In genomic region chr16:66974932-66975246, GRCh38 we compare ENCODE assay signal across 10 cellular contexts. TPM values are rescaled to one million over a fixed set of nuclear protein-coding genes. Genes with fewer than 3 reads are reported as not detected.
DNase-seq lines count a peak whose midpoint lies in the region; ATAC-seq and TF ChIP-seq lines count a peak whose summit lies in the region.
"Not testable (repeated sequence)": the region's sequence is repeated elsewhere in the genome, so short reads cannot be mapped to it uniquely, and the experiment has no call there.
"Had no signal": no experiment of that assay in that cellular context is flagged by ENCODE, and none has a peak within 500 bp of the region (broad histone marks: within the 10 kb centered on the region; RNA-seq: fewer than 3 reads in every experiment).

No MANE protein-coding gene starts in this region.

- BruUV-seq in OCI-LY7 (replicated peaks; lab: Mats Ljungman, UMichigan): not testable (repeated sequence)

- not testable (repeated sequence) for H3K27ac ChIP-seq in OCI-LY7 (ENCODE audit: low read depth, low read length, poor library complexity, severe bottlenecking); naive thymus-derived CD4-positive, alpha-beta T cell (ENCODE audit: low read depth, low read length)

- not testable (repeated sequence) for H3K79me2 ChIP-seq in OCI-LY7 (ENCODE audit: insufficient read depth, low read depth, low read length)

- H2AFZ ChIP-seq in OCI-LY7 (ENCODE audit: low read length): not testable (repeated sequence)

- H3K27ac Mint-ChIP-seq in activated CD4-positive, alpha-beta T cell treated with anti-CD3 and anti-CD28 coated beads for 36 hours: peak overlapping the region; percentile 61
- H3K27ac Mint-ChIP-seq in activated naive CD4-positive, alpha-beta T cell treated with anti-CD3 and anti-CD28 coated beads, Interleukin-2, amount 50 U/mL, for 24 hours: not testable (repeated sequence)
- H3K27ac Mint-ChIP-seq in naive thymus-derived CD4-positive, alpha-beta T cell: peak overlapping the region in 3 of 9 donors; percentile 28 to 85 (median 51)
- peak overlapping the region; percentile 61 for H3K27ac Mint-ChIP-seq in stimulated activated naive CD8-positive, alpha-beta T cell treated with anti-CD3 and anti-CD28 coated beads, Interleukin-15, Interleukin-2, amounts not matched to agents 100 ng/mL and 50 ng/mL, for 24 hours

- H3K9me3 ChIP-seq in OCI-LY7 (ENCODE audit: low read length); naive thymus-derived CD4-positive, alpha-beta T cell (ENCODE audit: control insufficient read depth in 2 of 3, low read length in 3 of 3): not testable (repeated sequence)

- CTCF ChIA-PET in OCI-LY7 (lab: Charles Lee; ENCODE audit: unreplicated experiment): not testable (repeated sequence)
- CTCF ChIA-PET in activated CD4-positive, alpha-beta T cell treated with anti-CD3 and anti-CD28 coated beads for 36 hours (lab: Charles Lee): interaction anchor here (0.7 to 2.1 kb wide), 10 partner anchors 14 to 210 kb away, joined by 3 to 7 read pairs (median 4); partner anchors contain the start of gene CES3
- CTCF ChIA-PET in naive thymus-derived CD4-positive, alpha-beta T cell (lab: Charles Lee): interaction anchor here (0.6 to 1.2 kb wide), 3 partner anchors 31 to 171 kb away, joined by 3 to 4 read pairs (median 3); no protein-coding TSS in a partner anchor

- DNase-seq in Jurkat, Clone E6-1 (ENCODE audit: low read depth, low spot score): peak; percentile 31
- peak; percentile 23 for DNase-seq in OCI-LY7 (ENCODE audit: low spot score)
- peak; percentile 77 for DNase-seq in activated CD4-positive, alpha-beta T cell treated with anti-CD3 and anti-CD28 coated beads for 36 hours
- DNase-seq in activated T-cell treated with anti-CD3 and anti-CD28 coated beads for 48 hours (ENCODE audit: low read depth): peak; percentile 66
- DNase-seq in naive thymus-derived CD4-positive, alpha-beta T cell: peak in 6 of 9 donors; percentile 17 to 48 (median 30)
- peak; percentile 54 for DNase-seq in stimulated activated CD4-positive, alpha-beta T cell treated with anti-CD3 and anti-CD28 coated beads, Interleukin-4, amount 100 ng/mL, for 24 hours

- peaks cover 24% of the 10 kb centered on the region for H3K4me1 Mint-ChIP-seq in activated CD4-positive, alpha-beta T cell treated with anti-CD3 and anti-CD28 coated beads for 36 hours
- H3K4me1 Mint-ChIP-seq in activated naive CD4-positive, alpha-beta T cell treated with anti-CD3 and anti-CD28 coated beads, Interleukin-2, amount 50 U/mL, for 24 hours: not testable (repeated sequence)
- peaks cover 0 to 52% (median 5%) of the 10 kb centered on the region in 7 donors for H3K4me1 Mint-ChIP-seq in naive thymus-derived CD4-positive, alpha-beta T cell
- H3K4me1 Mint-ChIP-seq in stimulated activated naive CD8-positive, alpha-beta T cell treated with anti-CD3 and anti-CD28 coated beads, Interleukin-15, Interleukin-2, amounts not matched to agents 100 ng/mL and 50 ng/mL, for 24 hours (ENCODE audit: low read depth): peaks cover 24% of the 10 kb centered on the region

- H3K4me1 ChIP-seq in OCI-LY7 (ENCODE audit: insufficient read depth, low read length, poor library complexity, severe bottlenecking); naive thymus-derived CD4-positive, alpha-beta T cell (ENCODE audit: control insufficient read depth in 2 of 2, insufficient read depth in 2 of 2, low read length in 2 of 2): not testable (repeated sequence)

- H3K36me3 Mint-ChIP-seq in activated CD4-positive, alpha-beta T cell treated with anti-CD3 and anti-CD28 coated beads for 36 hours (ENCODE audit: low read depth); activated naive CD4-positive, alpha-beta T cell treated with anti-CD3 and anti-CD28 coated beads, Interleukin-2, amount 50 U/mL, for 24 hours; naive thymus-derived CD4-positive, alpha-beta T cell; stimulated activated naive CD8-positive, alpha-beta T cell treated with anti-CD3 and anti-CD28 coated beads, Interleukin-15, Interleukin-2, amounts not matched to agents 100 ng/mL and 50 ng/mL, for 24 hours (ENCODE audit: low read depth): not testable (repeated sequence)

- H4K20me1 ChIP-seq in OCI-LY7 (ENCODE audit: insufficient read depth, low read length): not testable (repeated sequence)

- not testable (repeated sequence) for H3K4me3 ChIP-seq in Jurkat, Clone E6-1 (ENCODE audit: low read length); OCI-LY7 (ENCODE audit: low read depth, low read length, poor library complexity, severe bottlenecking)
- peak overlapping the region; percentile 30 for H3K4me3 ChIP-seq in naive thymus-derived CD4-positive, alpha-beta T cell (ENCODE audit: low read length)

- not testable (repeated sequence) for H3K9me3 Mint-ChIP-seq in activated CD4-positive, alpha-beta T cell treated with anti-CD3 and anti-CD28 coated beads for 36 hours (ENCODE audit: low read depth); activated naive CD4-positive, alpha-beta T cell treated with anti-CD3 and anti-CD28 coated beads, Interleukin-2, amount 50 U/mL, for 24 hours; naive thymus-derived CD4-positive, alpha-beta T cell; stimulated activated naive CD8-positive, alpha-beta T cell treated with anti-CD3 and anti-CD28 coated beads, Interleukin-15, Interleukin-2, amounts not matched to agents 100 ng/mL and 50 ng/mL, for 24 hours

- intact Hi-C loops in OCI-LY7 (cut with micrococcal nuclease; ENCODE audit: unreplicated experiment): not testable (repeated sequence)
- intact Hi-C loops in activated CD4-positive, alpha-beta T cell treated with anti-CD3 and anti-CD28 coated beads for 36 hours (cut with DNase I, micrococcal nuclease): loop anchor here in 1 of 2 experiments (10.0 kb wide), 1 partner anchor 440 kb away; the partner anchor contains the start of gene ZDHHC1
- intact Hi-C loops in naive thymus-derived CD4-positive, alpha-beta T cell (cut with micrococcal nuclease): loop anchor here in 1 of 2 donors (5.0 kb wide), 1 partner anchor 37 kb away; no protein-coding TSS in a partner anchor

- not testable (repeated sequence) for H3K36me3 ChIP-seq in OCI-LY7 (ENCODE audit: insufficient read depth, low read length); naive thymus-derived CD4-positive, alpha-beta T cell (ENCODE audit: control insufficient read depth in 2 of 3, insufficient read depth in 3 of 3, low read length in 3 of 3)

- H3K4me2 ChIP-seq in OCI-LY7 (ENCODE audit: low read length): not testable (repeated sequence)

- H3K27me3 ChIP-seq in naive thymus-derived CD4-positive, alpha-beta T cell (ENCODE audit: control insufficient read depth in 2 of 2, insufficient read depth in 2 of 2, low read length in 2 of 2): not testable (repeated sequence)

- H3K4me3 Mint-ChIP-seq in activated CD4-positive, alpha-beta T cell treated with anti-CD3 and anti-CD28 coated beads for 36 hours: peak overlapping the region; percentile 62
- peak overlapping the region; percentile 40 for H3K4me3 Mint-ChIP-seq in activated naive CD4-positive, alpha-beta T cell treated with anti-CD3 and anti-CD28 coated beads, Interleukin-2, amount 50 U/mL, for 24 hours
- H3K4me3 Mint-ChIP-seq in naive thymus-derived CD4-positive, alpha-beta T cell: peak overlapping the region; percentile 61 to 83 (median 76)
- peak overlapping the region; percentile 57 for H3K4me3 Mint-ChIP-seq in stimulated activated naive CD8-positive, alpha-beta T cell treated with anti-CD3 and anti-CD28 coated beads, Interleukin-15, Interleukin-2, amounts not matched to agents 100 ng/mL and 50 ng/mL, for 24 hours

- ATAC-seq in activated CD4-positive, alpha-beta T cell treated with anti-CD3 and anti-CD28 coated beads for 36 hours; naive thymus-derived CD4-positive, alpha-beta T cell: not testable (repeated sequence)

- not testable (repeated sequence) for TF ChIP-seq CTCF in OCI-LY7 (conservative IDR thresholded peaks at IDR 0.05; ENCODE audit: low read length)

- H3K9me2 ChIP-seq in OCI-LY7 (ENCODE audit: insufficient read depth, low read length): not testable (repeated sequence)

- POLR2A ChIA-PET in OCI-LY7 (lab: Charles Lee): interaction anchor here (0.6 kb wide), 1 partner anchor 31 kb away, joined by 3 read pairs; no protein-coding TSS in a partner anchor
- POLR2A ChIA-PET in activated CD4-positive, alpha-beta T cell treated with anti-CD3 and anti-CD28 coated beads for 36 hours (lab: Charles Lee): not testable (repeated sequence)
- POLR2A ChIA-PET in naive thymus-derived CD4-positive, alpha-beta T cell (lab: Charles Lee): interaction anchor here (0.9 to 1.9 kb wide), 2 partner anchors 53 to 210 kb away, joined by 3 to 5 read pairs; no protein-coding TSS in a partner anchor

- H3K27me3 Mint-ChIP-seq in activated CD4-positive, alpha-beta T cell treated with anti-CD3 and anti-CD28 coated beads for 36 hours; activated naive CD4-positive, alpha-beta T cell treated with anti-CD3 and anti-CD28 coated beads, Interleukin-2, amount 50 U/mL, for 24 hours; naive thymus-derived CD4-positive, alpha-beta T cell; stimulated activated naive CD8-positive, alpha-beta T cell treated with anti-CD3 and anti-CD28 coated beads, Interleukin-15, Interleukin-2, amounts not matched to agents 100 ng/mL and 50 ng/mL, for 24 hours: not testable (repeated sequence)

RNA-seq across cellular contexts. Expression of gene CES4A, which starts 13.5 kb away (rescaled TPM):
- not detected for polyA plus RNA-seq in Jurkat, Clone E6-1 (2012; ENCODE audit: insufficient read depth, insufficient read length)
- 0.47 and 2.0 TPM in 2 replicates for total RNA-seq in OCI-LY7 (2014; rRNA removed; shearing (Covaris generic))
- 0.38 and 0.41 TPM in 2 replicates for total RNA-seq in OCI-LY7 (2022)
- 10 to 100 TPM; 13.5 to 15.7 TPM for total RNA-seq in activated CD4-positive, alpha-beta T cell treated with anti-CD3 and anti-CD28 coated beads for 36 hours
- 10 to 100 TPM; 17.2 to 53.8 (median 20.8) TPM for total RNA-seq in naive thymus-derived CD4-positive, alpha-beta T cell
- 1 to 10 TPM; 5.1 to 7.6 TPM for polyA plus RNA-seq in naive thymus-derived CD4-positive, alpha-beta T cell

RNA-seq across cellular contexts. Expression of gene CES3, which starts 13.8 kb away (rescaled TPM):
- 7.8 TPM for polyA plus RNA-seq in Jurkat, Clone E6-1 (2012; ENCODE audit: insufficient read depth, insufficient read length)
- total RNA-seq in OCI-LY7 (2014; rRNA removed; shearing (Covaris generic)): 1.7 and 2.7 TPM in 2 replicates
- total RNA-seq in OCI-LY7 (2022): 1.4 and 1.9 TPM in 2 replicates
- 1 to 10 TPM; 1.6 to 1.9 TPM for total RNA-seq in activated CD4-positive, alpha-beta T cell treated with anti-CD3 and anti-CD28 coated beads for 36 hours
- total RNA-seq in naive thymus-derived CD4-positive, alpha-beta T cell: 10 to 100 TPM in 1 of 5 experiments, under 1 TPM in 3, not detected in 1; 0.32 to 11.5 (median 0.77) TPM
- not detected for polyA plus RNA-seq in naive thymus-derived CD4-positive, alpha-beta T cell
- total RNA-seq: endothelial cell of umbilical vein, fibroblast of villous mesenchyme had no signal

RNA-seq across cellular contexts. Expression of gene CES2, which starts 39.6 kb away (rescaled TPM):
- 20.0 TPM for polyA plus RNA-seq in Jurkat, Clone E6-1 (2012; ENCODE audit: insufficient read depth, insufficient read length)
- total RNA-seq in OCI-LY7 (2014; rRNA removed; shearing (Covaris generic)): 18.5 and 29.6 TPM in 2 replicates
- total RNA-seq in OCI-LY7 (2022): 27.6 and 30.7 TPM in 2 replicates
- 10 to 100 TPM; 30.5 to 31.6 TPM for total RNA-seq in activated CD4-positive, alpha-beta T cell treated with anti-CD3 and anti-CD28 coated beads for 36 hours
- total RNA-seq in naive thymus-derived CD4-positive, alpha-beta T cell: 10 to 100 TPM; 40.5 to 64.7 (median 55.3) TPM
- polyA plus RNA-seq in naive thymus-derived CD4-positive, alpha-beta T cell: 10 to 100 TPM; 29.2 to 43.6 TPM

RNA-seq across cellular contexts. Expression of gene CIAO2B, which starts 40.7 kb away (rescaled TPM):
- polyA plus RNA-seq in Jurkat, Clone E6-1 (2012; ENCODE audit: insufficient read depth, insufficient read length): 360 TPM
- total RNA-seq in OCI-LY7 (2014; rRNA removed; shearing (Covaris generic)): 132 and 133 TPM in 2 replicates
- total RNA-seq in OCI-LY7 (2022): 76.4 and 78.3 TPM in 2 replicates
- total RNA-seq in activated CD4-positive, alpha-beta T cell treated with anti-CD3 and anti-CD28 coated beads for 36 hours: 100 to 1,000 TPM; 171 to 186 TPM
- 100 to 1,000 TPM in 1 of 5 experiments, 10 to 100 TPM in 4; 47.0 to 116 (median 58.5) TPM for total RNA-seq in naive thymus-derived CD4-positive, alpha-beta T cell
- polyA plus RNA-seq in naive thymus-derived CD4-positive, alpha-beta T cell: 10 to 100 TPM; 89.0 to 93.4 TPM

RNA-seq across cellular contexts. Expression of gene RRAD, which starts 49.6 kb away (rescaled TPM):
- not detected for polyA plus RNA-seq in Jurkat, Clone E6-1 (2012; ENCODE audit: insufficient read depth, insufficient read length)
- total RNA-seq in OCI-LY7 (2014; rRNA removed; shearing (Covaris generic)): 0.09 TPM in 1 of 2 replicates, not detected in the other
- not detected in 2 replicates for total RNA-seq in OCI-LY7 (2022)
- under 1 TPM; 0.19 to 0.55 TPM for total RNA-seq in activated CD4-positive, alpha-beta T cell treated with anti-CD3 and anti-CD28 coated beads for 36 hours
- 1 to 10 TPM in 1 of 5 experiments, under 1 TPM in 4; 0.24 to 1.6 (median 0.88) TPM for total RNA-seq in naive thymus-derived CD4-positive, alpha-beta T cell
- not detected for polyA plus RNA-seq in naive thymus-derived CD4-positive, alpha-beta T cell

Comparison
In these comparisons a context has a peak if more than half of its experiments do, and no peak if none do; other contexts are left out.
1. DNase-seq: peak in every context shown above with its lines; median percentile 77 in activated CD4-positive, alpha-beta T cell treated with anti-CD3 and anti-CD28 coated beads for 36 hours; 66 in activated T-cell treated with anti-CD3 and anti-CD28 coated beads for 48 hours; 54 in stimulated activated CD4-positive, alpha-beta T cell treated with anti-CD3 and anti-CD28 coated beads, Interleukin-4, amount 100 ng/mL, for 24 hours; 31 in Jurkat, Clone E6-1; 30 in naive thymus-derived CD4-positive, alpha-beta T cell; 23 in OCI-LY7.
2. RNA of gene CES4A, which starts 13.5 kb away (total RNA-seq): 17.2 to 53.8 TPM in naive thymus-derived CD4-positive, alpha-beta T cell and 13.5 to 15.7 TPM in activated CD4-positive, alpha-beta T cell treated with anti-CD3 and anti-CD28 coated beads for 36 hours; 0.38 to 2.0 TPM in OCI-LY7; every median in the first group is over 4 times any median in the second.
3. Peak in every context shown above with its lines, with median percentiles within 50 percentile points of each other: H3K4me3 Mint-ChIP-seq.